Comparison of ENCODE assay signal across 2 cellular contexts in the genomic region with DNA sequence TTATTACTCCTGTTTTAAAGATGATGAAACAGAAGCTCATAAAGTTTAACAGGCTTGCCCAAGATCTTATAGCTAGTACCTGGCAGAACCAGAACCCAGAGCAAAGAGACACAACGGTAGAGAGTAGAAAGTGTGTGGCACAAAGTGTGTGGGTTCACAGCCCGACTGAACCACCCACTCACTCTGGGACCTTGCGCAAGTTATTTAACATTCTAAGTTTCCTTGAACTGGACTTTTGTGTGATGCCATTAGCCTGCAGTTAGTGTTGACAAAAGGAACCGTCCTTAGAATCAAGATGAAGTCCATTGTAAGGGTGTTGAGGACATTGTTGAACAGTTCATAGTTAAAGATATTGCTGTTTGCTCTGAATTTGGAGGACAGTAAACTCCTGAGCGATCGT.
A peak's percentile ranks its signal among the peaks of the same experiment; 100 is the strongest.
TF ChIP-seq lines count a peak whose summit lies in the region.

No MANE protein-coding gene starts in this region.

TF ChIP-seq in IMR-90, 13 proteins besides CTCF, POLR2A, EP300 and RAD21:
- TF ChIP-seq CEBPB (IDR thresholded peaks at IDR 0.05; ENCODE audit: low read depth, low read length) = peak; percentile 33; the same call in 1 of the 2 replicates
- TF ChIP-seq NFE2L2 (IDR thresholded peaks at IDR 0.05; ENCODE audit: low read depth, low read length) = no peak

TF ChIP-seq in H1, 55 proteins besides CTCF, POLR2A, EP300 and RAD21:
- TF ChIP-seq CREB1 (IDR thresholded peaks at IDR 0.05) (no peak), CEBPB (IDR thresholded peaks at IDR 0.05; ENCODE audit: low read depth, low read length) (peak; percentile 55; the same call in 1 of the 2 replicates)
